Comparison of ENCODE assay signal across 14 cellular contexts in genomic region chr1:161768461-161768860, GRCh38. TPM values are rescaled to one million over a fixed set of nuclear protein-coding genes. Genes with fewer than 3 reads are reported as not detected.
A peak's percentile ranks its signal among the peaks of the same experiment; 100 is the strongest.
DNase-seq lines count a peak whose midpoint lies in the region; ATAC-seq and TF ChIP-seq lines count a peak whose summit lies in the region.
"Had no signal": no experiment of that assay in that cellular context is flagged by ENCODE, and none has a peak within 500 bp of the region (broad histone marks: within the 10 kb centered on the region; RNA-seq: fewer than 3 reads in every experiment).

No MANE protein-coding gene starts in this region.

- H3K4me3 ChIP-seq in MM.1S (ENCODE audit: low read length): 0 out of 2 replicates have a peak overlapping the region, but pooled peaks have one; percentile 6
- H3K4me3 ChIP-seq: colonic mucosa had no signal

- H3K27me3 ChIP-seq in MM.1S (replicated peaks; ENCODE audit: insufficient read depth, low read length): no peaks in the 10 kb centered on the region
- H3K27me3 ChIP-seq: colonic mucosa had no signal

- H2AFZ ChIP-seq in MM.1S (ENCODE audit: low read length): no peak overlapping the region

- H3K36me3 Mint-ChIP-seq in activated naive CD4-positive, alpha-beta T cell treated with anti-CD3 and anti-CD28 coated beads, Interleukin-2, amount 50 U/mL, for 24 hours: peaks cover 2% of the 10 kb centered on the region
- H3K36me3 Mint-ChIP-seq in brain: no peaks in the 10 kb centered on the region
- no peaks in the 10 kb centered on the region for H3K36me3 Mint-ChIP-seq in type B pancreatic cell
- peaks cover 17% of the 10 kb centered on the region for H3K36me3 Mint-ChIP-seq in effector memory CD8-positive, alpha-beta T cell (ENCODE audit: insufficient read depth)
- H3K36me3 Mint-ChIP-seq: mesothelial cell of epicardium had no signal

- peak overlapping the region; percentile 6; the same call in 1 of the 2 replicates for H3K4me2 ChIP-seq in MM.1S (ENCODE audit: low read depth, low read length)

- H3K9me3 ChIP-seq in MM.1S (replicated peaks; ENCODE audit: insufficient read depth, low read length): no peaks in the 10 kb centered on the region
- H3K9me3 ChIP-seq: colonic mucosa had no signal

- H3K9ac ChIP-seq in MM.1S (ENCODE audit: low read length): no peak overlapping the region

- H4K20me1 ChIP-seq in MM.1S (ENCODE audit: insufficient read depth, low read length): no peaks in the 10 kb centered on the region

- H3K79me2 ChIP-seq in MM.1S (ENCODE audit: low read length): peaks cover 74% of the 10 kb centered on the region

- H3K4me3 Mint-ChIP-seq in activated naive CD4-positive, alpha-beta T cell treated with anti-CD3 and anti-CD28 coated beads, Interleukin-2, amount 50 U/mL, for 24 hours: peak overlapping the region; percentile 98
- H3K4me3 Mint-ChIP-seq in brain (peak overlapping the region; percentile 98 to 100 (median 99)), type B pancreatic cell (peak overlapping the region; percentile 97)
- peak overlapping the region in 1 of 2 donors; percentile 97 for H3K4me3 Mint-ChIP-seq in effector memory CD8-positive, alpha-beta T cell

- no peaks in the 10 kb centered on the region for H3K9me2 ChIP-seq in MM.1S (replicated peaks; ENCODE audit: insufficient read depth, low read length)

- H3K27ac ChIP-seq in MM.1S (ENCODE audit: low read length): no peak overlapping the region
- H3K27ac ChIP-seq: colonic mucosa had no signal

- ATAC-seq in effector memory CD8-positive, alpha-beta T cell (replicated peaks): no peak

- peaks cover 41% of the 10 kb centered on the region for H3K4me1 ChIP-seq in MM.1S (ENCODE audit: low read length)
- H3K4me1 ChIP-seq: colonic mucosa had no signal

- no peak for TF ChIP-seq CTCF in MM.1S (IDR thresholded peaks at IDR 0.05; ENCODE audit: low read length)
- TF ChIP-seq CTCF in brain (conservative IDR thresholded peaks at IDR 0.05): no peak
- TF ChIP-seq CTCF in type B pancreatic cell (conservative IDR thresholded peaks at IDR 0.05): no peak

- H3K4me1 Mint-ChIP-seq in activated naive CD4-positive, alpha-beta T cell treated with anti-CD3 and anti-CD28 coated beads, Interleukin-2, amount 50 U/mL, for 24 hours: peaks cover 51% of the 10 kb centered on the region
- H3K4me1 Mint-ChIP-seq in brain (peaks cover 38% of the 10 kb centered on the region), type B pancreatic cell (ENCODE audit: unreplicated experiment) (peaks cover 4% of the 10 kb centered on the region)
- H3K4me1 Mint-ChIP-seq in effector memory CD8-positive, alpha-beta T cell (ENCODE audit: low read depth in 2 of 2): peaks cover 21% of the 10 kb centered on the region in 2 donors

- peaks cover 31% of the 10 kb centered on the region for H3F3A ChIP-seq in MM.1S (ENCODE audit: insufficient read depth, low read length)

- H3K9me3 Mint-ChIP-seq in activated naive CD4-positive, alpha-beta T cell treated with anti-CD3 and anti-CD28 coated beads, Interleukin-2, amount 50 U/mL, for 24 hours: no peaks in the 10 kb centered on the region
- no peaks in the 10 kb centered on the region for H3K9me3 Mint-ChIP-seq in brain
- H3K9me3 Mint-ChIP-seq in type B pancreatic cell: no peaks in the 10 kb centered on the region
- H3K9me3 Mint-ChIP-seq in effector memory CD8-positive, alpha-beta T cell: no peaks in the 10 kb centered on the region
- H3K9me3 Mint-ChIP-seq: mesothelial cell of epicardium had no signal

- H3K27ac Mint-ChIP-seq in activated naive CD4-positive, alpha-beta T cell treated with anti-CD3 and anti-CD28 coated beads, Interleukin-2, amount 50 U/mL, for 24 hours: no peak overlapping the region
- H3K27ac Mint-ChIP-seq in brain (no peak overlapping the region), type B pancreatic cell (peak overlapping the region; percentile 26)
- peak overlapping the region in 1 of 2 donors; percentile 9 for H3K27ac Mint-ChIP-seq in effector memory CD8-positive, alpha-beta T cell
- H3K27ac Mint-ChIP-seq: mesothelial cell of epicardium had no signal

- no peaks in the 10 kb centered on the region for H3K36me3 ChIP-seq in MM.1S (replicated peaks; ENCODE audit: insufficient read depth, low read length)
- H3K36me3 ChIP-seq: colonic mucosa had no signal

- no peaks in the 10 kb centered on the region for H3K27me3 Mint-ChIP-seq in activated naive CD4-positive, alpha-beta T cell treated with anti-CD3 and anti-CD28 coated beads, Interleukin-2, amount 50 U/mL, for 24 hours
- H3K27me3 Mint-ChIP-seq in brain: peaks cover 15% of the 10 kb centered on the region
- no peaks in the 10 kb centered on the region for H3K27me3 Mint-ChIP-seq in type B pancreatic cell
- no peaks in the 10 kb centered on the region for H3K27me3 Mint-ChIP-seq in effector memory CD8-positive, alpha-beta T cell

- no peak for DNase-seq in activated naive CD4-positive, alpha-beta T cell treated with anti-CD3 and anti-CD28 coated beads, Interleukin-2, amount 50 U/mL, for 16 hours
- DNase-seq in MM.1S (no peak), type B pancreatic cell (ENCODE audit: extremely low spot score, unreplicated experiment) (no peak), putamen (ENCODE audit: low spot score) (no peak)
- no peak for DNase-seq in effector memory CD8-positive, alpha-beta T cell
- DNase-seq: activated CD4-positive, alpha-beta T cell treated with anti-CD3 and anti-CD28 coated beads for 4 hours; colonic mucosa; foreskin fibroblast; NCI-H187 treated with DMSO at 0.1 percent for 48 hours; NCI-H446; SHP77 had no signal

RNA-seq across cellular contexts. Expression of gene ATF6, which starts 2.3 kb away (rescaled TPM):
- 14.2 TPM for polyA plus RNA-seq in brain (ENCODE audit: insufficient read depth, low read depth, low replicate concordance)
- 21.7 and 22.9 TPM in 2 replicates for total RNA-seq in type B pancreatic cell (ENCODE audit: low replicate concordance)

RNA-seq across cellular contexts. Expression of gene DUSP12, which starts 18.9 kb away (rescaled TPM):
- polyA plus RNA-seq in brain (ENCODE audit: insufficient read depth, low read depth, low replicate concordance): 12.1 TPM
- total RNA-seq in type B pancreatic cell (ENCODE audit: low replicate concordance): 23.7 and 34.0 TPM in 2 replicates

RNA-seq across cellular contexts. Expression of gene FCRLB, which starts 47.1 kb away (rescaled TPM):
- polyA plus RNA-seq in brain (ENCODE audit: insufficient read depth, low read depth, low replicate concordance): 0.58 TPM
- total RNA-seq in type B pancreatic cell (ENCODE audit: low replicate concordance): 0.45 and 0.82 TPM in 2 replicates
